Comparison of ENCODE assay signal across 1 cellular context in genomic region chr19:19416280-19416679, GRCh38.
TF ChIP-seq lines count a peak whose summit lies in the region.

No MANE protein-coding gene starts in this region.

TF ChIP-seq in K562, 482 proteins besides CTCF, POLR2A, EP300 and RAD21:
- no peak for TF ChIP-seq ZNF175 (CRISPR knock-in tag; IDR thresholded peaks at IDR 0.05; ENCODE audit: low read depth)
- no peak for TF ChIP-seq TSHZ1 (CRISPR knock-in tag; IDR thresholded peaks at IDR 0.05)
- no peak for TF ChIP-seq PCBP1 (IDR thresholded peaks at IDR 0.05; ENCODE audit: low read depth, low read length, poor library complexity, severe bottlenecking)
- no peak for TF ChIP-seq TAF1 (IDR thresholded peaks at IDR 0.05; ENCODE audit: control insufficient read depth, extremely low read depth, insufficient read depth, low read length, severe bottlenecking)
- no peak for TF ChIP-seq POLR2AphosphoS5 (IDR thresholded peaks at IDR 0.05; ENCODE audit: control insufficient read depth, insufficient read depth, low read depth, low read length)
- no peak for TF ChIP-seq E2F8 (IDR thresholded peaks at IDR 0.05; ENCODE audit: low read depth, partially characterized antibody)
- no peak for TF ChIP-seq CHD7 (IDR thresholded peaks at IDR 0.05; ENCODE audit: low read depth, low read length)
- no peak for TF ChIP-seq JUND (IDR thresholded peaks at IDR 0.05; ENCODE audit: borderline replicate concordance, low read depth, low read length)
- TF ChIP-seq JUND (tag; IDR thresholded peaks at IDR 0.05; ENCODE audit: borderline replicate concordance, low read depth, low read length): no peak
